ENCODE assay signal across 8 cellular contexts in the genomic region with DNA sequence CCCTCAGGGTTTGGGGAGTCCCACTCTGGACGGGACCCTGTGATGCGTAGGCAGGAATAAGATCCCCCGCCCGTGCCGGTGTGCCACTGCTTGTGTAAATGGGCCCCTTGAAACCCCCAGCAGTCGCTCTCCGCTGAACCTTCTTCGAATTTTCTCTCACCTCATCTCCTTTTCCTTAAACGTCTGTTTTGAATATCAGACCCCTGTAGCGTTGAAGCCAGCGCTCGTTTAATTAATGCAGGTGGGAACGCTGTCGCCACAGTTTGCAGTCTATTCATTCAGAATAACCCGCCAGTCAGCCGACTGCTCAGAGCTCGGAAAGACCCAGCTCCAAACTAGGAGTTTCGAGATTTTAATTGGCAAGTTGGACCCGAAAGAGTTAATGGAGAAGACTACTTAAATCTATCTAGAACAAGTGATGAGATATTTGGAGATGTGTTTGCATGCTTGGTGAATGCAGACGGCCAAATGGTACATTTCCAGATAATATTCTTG. TPM values are rescaled to one million over a fixed set of nuclear protein-coding genes. Genes with fewer than 3 reads are reported as not detected.
DNase-seq lines count a peak whose midpoint lies in the region; ATAC-seq and TF ChIP-seq lines count a peak whose summit lies in the region.

No MANE protein-coding gene starts in this region.

- H3K9ac ChIP-seq in rectal smooth muscle tissue (ENCODE audit: low read length): peak overlapping the region; percentile 69

- DNase-seq in NCI-H146 (lab: John Stamatoyannopoulos, UW) (peak; percentile 56), NCI-H146 treated with DMSO at 0.1 percent for 48 hours (lab: John Stamatoyannopoulos, UW; ENCODE audit: unreplicated experiment) (no peak), T-helper 17 cell (no peak), fibroblast of villous mesenchyme (ENCODE audit: low read depth) (no peak), NCI-H774 (lab: John Stamatoyannopoulos, UW) (no peak), DMS153 (lab: John Stamatoyannopoulos, UW) (no peak)

- H3K36me3 ChIP-seq in rectal smooth muscle tissue (ENCODE audit: control insufficient read depth, insufficient read depth, low read length): no peaks in the 10 kb centered on the region

- TF ChIP-seq CTCF in fibroblast of villous mesenchyme (IDR thresholded peaks at IDR 0.05; ENCODE audit: insufficient read depth, low read depth, low read length): no peak

- H3K36me3 Mint-ChIP-seq in T-helper 17 cell (ENCODE audit: low read depth): peaks cover 9% of the 10 kb centered on the region

- H3K4me3 ChIP-seq in fibroblast of villous mesenchyme (ENCODE audit: low read depth, low read length) (peak overlapping the region; percentile 90), rectal smooth muscle tissue (ENCODE audit: low read length) (peak overlapping the region; percentile 89)

- peak overlapping the region; percentile 98 for H3K4me3 Mint-ChIP-seq in T-helper 17 cell

- H3K27ac Mint-ChIP-seq in T-helper 17 cell: peak overlapping the region; percentile 95

- peak overlapping the region; percentile 77 for H3K27ac ChIP-seq in rectal smooth muscle tissue (ENCODE audit: low read depth, low read length)

- peaks cover 29% of the 10 kb centered on the region for H3K4me1 Mint-ChIP-seq in T-helper 17 cell

- H3K9me3 ChIP-seq in T-helper 17 cell (ENCODE audit: control insufficient read depth, low read length, poor library complexity, severe bottlenecking): no peaks in the 10 kb centered on the region

- peak; percentile 31 for ATAC-seq in HG02885 (IDR thresholded peaks at IDR 0.05; ENCODE audit: poor library complexity, unreplicated experiment)
- peak; percentile 17 for ATAC-seq in T-helper 17 cell

- no peaks in the 10 kb centered on the region for H3K27me3 ChIP-seq in rectal smooth muscle tissue (ENCODE audit: control insufficient read depth, insufficient read depth, low read length)

- H3K4me1 ChIP-seq in rectal smooth muscle tissue (ENCODE audit: control insufficient read depth, insufficient read depth, low read length): peaks cover 3% of the 10 kb centered on the region

- H3K27me3 Mint-ChIP-seq in T-helper 17 cell: no peaks in the 10 kb centered on the region

RNA-seq across cellular contexts. Expression of a gene that starts 0.7 kb away (rescaled TPM):
- 10 to 100 TPM; 38.5 to 44.3 TPM for total RNA-seq in T-helper 17 cell
- total RNA-seq in fibroblast of villous mesenchyme: 21.9 and 32.4 TPM in 2 replicates
